ENCODE assay signal across 8 cellular contexts in the genomic region with DNA sequence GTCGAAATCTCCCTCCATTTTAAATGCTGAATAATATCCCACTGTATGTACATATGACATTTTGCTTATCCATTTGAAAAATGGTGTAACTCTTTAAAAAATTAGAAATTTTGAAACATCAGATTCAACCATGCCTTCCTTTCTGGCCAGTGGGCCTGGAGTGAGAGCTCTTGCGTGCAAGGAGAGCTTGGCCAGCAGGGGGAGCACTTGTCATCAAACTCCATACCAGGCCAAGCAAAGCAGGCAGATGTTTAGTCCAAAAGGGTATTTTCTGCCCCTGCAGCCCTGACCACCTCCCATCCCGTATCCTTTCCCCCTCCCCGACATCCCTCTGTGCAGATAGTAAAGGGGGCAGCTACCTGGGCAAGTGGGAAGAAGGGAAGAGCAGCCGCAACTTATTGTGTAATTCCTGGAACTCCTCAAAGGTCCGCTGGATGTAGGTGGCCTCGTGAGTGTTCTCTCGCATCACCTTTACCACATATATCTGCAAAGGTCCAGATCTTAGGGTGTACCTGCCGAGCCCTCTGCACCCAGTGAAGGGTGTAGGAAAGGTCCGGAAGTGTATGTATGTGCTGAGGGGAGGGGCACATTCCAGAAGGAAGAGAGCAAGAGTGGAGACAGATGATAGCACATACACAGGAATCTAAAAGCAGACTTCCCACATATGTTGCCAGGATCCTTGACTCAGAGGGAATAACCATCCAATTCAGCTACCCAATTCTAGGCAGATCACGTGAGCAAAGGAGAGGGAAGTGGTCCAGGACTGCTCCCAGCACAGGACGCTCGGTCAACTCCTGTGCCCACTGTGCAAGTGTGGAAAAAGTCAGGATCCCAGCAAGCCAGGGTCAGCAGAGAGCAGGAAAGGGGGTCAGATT. TPM values are rescaled to one million over a fixed set of nuclear protein-coding genes. Genes with fewer than 3 reads are reported as not detected.
A peak's percentile ranks its signal among the peaks of the same experiment; 100 is the strongest.
DNase-seq lines count a peak whose midpoint lies in the region; ATAC-seq and TF ChIP-seq lines count a peak whose summit lies in the region.

No MANE protein-coding gene starts in this region.

- no peaks in the 10 kb centered on the region for H3K79me2 ChIP-seq in OCI-LY7 (ENCODE audit: insufficient read depth, low read depth, low read length)

- ATAC-seq in CD4-positive, alpha-beta T cell (ENCODE audit: poor library complexity): peak; percentile 90
- ATAC-seq in naive B cell (ENCODE audit: low read depth in 2 of 2) (peak; percentile 81 to 89), HG02642 (IDR thresholded peaks at IDR 0.05; ENCODE audit: poor library complexity, unreplicated experiment) (no peak)

- H3K4me1 ChIP-seq in OCI-LY7 (ENCODE audit: insufficient read depth, low read length, poor library complexity, severe bottlenecking): no peaks in the 10 kb centered on the region

- H4K20me1 ChIP-seq in OCI-LY7 (ENCODE audit: insufficient read depth, low read length): no peaks in the 10 kb centered on the region

- H3K4me3 Mint-ChIP-seq in CD4-positive, alpha-beta T cell: no peak overlapping the region
- no peak overlapping the region for H3K4me3 Mint-ChIP-seq in naive B cell

- H3K27me3 ChIP-seq in CD4-positive, alpha-beta T cell (ENCODE audit: control insufficient read depth, insufficient read depth, low read length): no peaks in the 10 kb centered on the region

- H3K4me1 Mint-ChIP-seq in CD4-positive, alpha-beta T cell (ENCODE audit: low read depth): no peaks in the 10 kb centered on the region
- H3K4me1 Mint-ChIP-seq in naive B cell: peaks cover 15 to 20% (median 19%) of the 10 kb centered on the region in 3 donors

- peaks cover 83% of the 10 kb centered on the region for H3K36me3 Mint-ChIP-seq in CD4-positive, alpha-beta T cell (ENCODE audit: low read depth)
- peaks cover 33 to 64% of the 10 kb centered on the region in 2 donors for H3K36me3 Mint-ChIP-seq in naive B cell

- intact Hi-C loops in CD4-positive, alpha-beta T cell (cut with DNase I, micrococcal nuclease): loop anchor here (1.0 to 5.0 kb wide), 4 partner anchors 70 to 376 kb away; no protein-coding TSS in a partner anchor
- intact Hi-C loops in OCI-LY7 (cut with micrococcal nuclease; ENCODE audit: unreplicated experiment): loop anchor here (1.0 to 2.0 kb wide), 2 partner anchors 72 to 375 kb away; no protein-coding TSS in a partner anchor

- BruUV-seq in OCI-LY7 (replicated peaks; lab: Mats Ljungman, UMichigan): no TSS peak

- CTCF ChIA-PET in CD4-positive, alpha-beta T cell (lab: Charles Lee): interaction anchor here (0.6 to 2.9 kb wide), 25 partner anchors 10 to 375 kb away, joined by 3 to 34 read pairs (median 6); a partner anchor contains a TSS
- CTCF ChIA-PET in OCI-LY7 (lab: Charles Lee; ENCODE audit: unreplicated experiment): interaction anchor here (0.8 to 1.5 kb wide), 4 partner anchors 12 to 72 kb away, joined by 3 to 6 read pairs (median 4); a partner anchor contains a TSS

- TF ChIP-seq CTCF in CD4-positive, alpha-beta T cell (IDR thresholded peaks at IDR 0.05): peak; percentile 97
- TF ChIP-seq CTCF in OCI-LY7 (conservative IDR thresholded peaks at IDR 0.05; ENCODE audit: low read length): peak; percentile 97

- POLR2A ChIA-PET in CD4-positive, alpha-beta T cell (lab: Charles Lee): interaction anchor here (1.0 to 2.3 kb wide), 4 partner anchors 53 to 85 kb away, joined by 3 to 14 read pairs (median 4); a partner anchor contains a TSS
- POLR2A ChIA-PET in OCI-LY7 (lab: Charles Lee): interaction anchor here (0.6 to 1.1 kb wide), 4 partner anchors 50 to 230 kb away, joined by 3 to 4 read pairs (median 4); no protein-coding TSS in a partner anchor

- H3K4me2 ChIP-seq in OCI-LY7 (ENCODE audit: low read length): no peak overlapping the region

- H3K9me3 Mint-ChIP-seq in CD4-positive, alpha-beta T cell: no peaks in the 10 kb centered on the region
- H3K9me3 Mint-ChIP-seq in naive B cell: no peaks in the 10 kb centered on the region

- H3K9me2 ChIP-seq in OCI-LY7 (ENCODE audit: insufficient read depth, low read length): no peaks in the 10 kb centered on the region

- no peak overlapping the region for H3K27ac Mint-ChIP-seq in CD4-positive, alpha-beta T cell
- peak overlapping the region; percentile 69 to 95 (median 88) for H3K27ac Mint-ChIP-seq in naive B cell

- no peak overlapping the region for H3K4me3 ChIP-seq in OCI-LY7 (ENCODE audit: low read depth, low read length, poor library complexity, severe bottlenecking)

- no peak overlapping the region for H3K27ac ChIP-seq in CD4-positive, alpha-beta T cell (ENCODE audit: low read depth, low read length)
- no peak overlapping the region for H3K27ac ChIP-seq in OCI-LY7 (ENCODE audit: low read depth, low read length, poor library complexity, severe bottlenecking)
- peak overlapping the region; percentile 12 for H3K27ac ChIP-seq in epithelial cell of prostate

- no peaks in the 10 kb centered on the region for H3K27me3 Mint-ChIP-seq in CD4-positive, alpha-beta T cell
- no peaks in the 10 kb centered on the region for H3K27me3 Mint-ChIP-seq in naive B cell

- H3K9me3 ChIP-seq in CD4-positive, alpha-beta T cell (ENCODE audit: control insufficient read depth, low read length): no peaks in the 10 kb centered on the region
- H3K9me3 ChIP-seq in OCI-LY7 (ENCODE audit: low read length): no peaks in the 10 kb centered on the region

- no peak overlapping the region for H2AFZ ChIP-seq in OCI-LY7 (ENCODE audit: low read length)

- peaks cover 6% of the 10 kb centered on the region; the same call in 1 of the 2 replicates for H3K36me3 ChIP-seq in OCI-LY7 (ENCODE audit: insufficient read depth, low read length)

- DNase-seq in CD4-positive, alpha-beta T cell: peak; percentile 68 to 83 (median 75)
- DNase-seq in HPDE6-E6E7 (ENCODE audit: extremely low spot score) (peak; percentile 60), OCI-LY7 (ENCODE audit: low spot score) (peak; percentile 82), activated T-cell treated with anti-CD3 and anti-CD28 coated beads for 24 hours (ENCODE audit: low read depth) (peak; percentile 67), epithelial cell of prostate (ENCODE audit: low read depth, low spot score) (no peak), naive B cell (peak; percentile 70)
- DNase-seq in stimulated activated CD8-positive, alpha-beta memory T cell treated with anti-CD3 and anti-CD28 coated beads, Interleukin-7, amount 100 ng/mL, for 4 hours (ENCODE audit: low read depth in 2 of 2): peak; percentile 50 to 62

RNA-seq across cellular contexts. Expression of a gene that starts 19.9 kb away (rescaled TPM):
- 100 to 1,000 TPM; 171 to 179 TPM for total RNA-seq in CD4-positive, alpha-beta T cell
- total RNA-seq in OCI-LY7 (2014; rRNA removed; shearing (Covaris generic)): 63.5 and 72.6 TPM in 2 replicates
- total RNA-seq in OCI-LY7 (2022): 79.2 and 91.3 TPM in 2 replicates
- polyA plus RNA-seq in naive B cell (ENCODE audit: low read depth in 6 of 6): 10 to 100 TPM; 18.5 to 39.0 (median 33.0) TPM
